ENCODE assay signal across 11 cellular contexts in the genomic region with DNA sequence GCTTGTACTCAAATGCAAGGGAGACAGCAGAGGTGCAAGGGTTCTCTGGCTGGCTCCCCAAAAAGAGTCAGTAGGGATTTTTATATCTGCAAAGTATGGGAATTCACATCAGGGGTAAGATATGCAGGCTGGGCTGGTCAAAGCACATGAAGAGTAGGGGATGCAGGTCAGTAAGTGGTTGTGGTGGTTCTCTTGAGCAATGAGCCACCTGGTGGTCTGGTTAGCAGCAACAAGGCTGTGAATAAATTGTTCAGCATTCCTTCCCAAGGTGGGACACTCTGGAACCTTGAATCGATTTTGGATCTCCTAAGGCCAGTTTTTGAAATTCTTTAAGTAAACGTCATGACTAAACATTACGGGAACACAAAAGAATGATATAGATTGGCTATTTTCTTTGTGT.
DNase-seq lines count a peak whose midpoint lies in the region; ATAC-seq and TF ChIP-seq lines count a peak whose summit lies in the region.
"Had no signal": no experiment of that assay in that cellular context is flagged by ENCODE, and none has a peak within 500 bp of the region (broad histone marks: within the 10 kb centered on the region; RNA-seq: fewer than 3 reads in every experiment).

No MANE protein-coding gene starts in this region.

- 57 to 65% methylated on average over 3 of the region's 3 CpGs for WGBS in GM23248 (ENCODE audit: low coverage in 1 of 2, low lambda C conversion rate in 2 of 2, missing lambda C conversion rate in 2 of 2), 2 experiments

- H3K4me3 Mint-ChIP-seq in glutamatergic neuron (ENCODE audit: unreplicated experiment): no peak overlapping the region
- H3K4me3 Mint-ChIP-seq in activated T-cell treated with anti-CD3 and anti-CD28 coated beads, Interleukin-2, amount 50 U/mL, for 72 hours: no peak overlapping the region
- H3K4me3 Mint-ChIP-seq: T-helper 2 cell treated with Interferon-gamma antibody and Interleukin-4, amounts not matched to agents 5 μg/mL and 100 μg/mL, for 36 hours had no signal

- H3K27ac Mint-ChIP-seq in glutamatergic neuron (ENCODE audit: unreplicated experiment): no peak overlapping the region
- H3K27ac Mint-ChIP-seq in activated T-cell treated with anti-CD3 and anti-CD28 coated beads, Interleukin-2, amount 50 U/mL, for 72 hours: no peak overlapping the region
- H3K27ac Mint-ChIP-seq: T-helper 2 cell treated with Interferon-gamma antibody and Interleukin-4, amounts not matched to agents 5 μg/mL and 100 μg/mL, for 36 hours had no signal

- no peaks in the 10 kb centered on the region for H3K36me3 ChIP-seq in GM23248 (ENCODE audit: low read depth)
- H3K36me3 ChIP-seq in RWPE2 (ENCODE audit: low read depth): no peaks in the 10 kb centered on the region
- H3K36me3 ChIP-seq: transverse colon had no signal

- no peak overlapping the region for H3K9ac ChIP-seq in GM23248

- no peak overlapping the region for H3K27ac ChIP-seq in GM23248
- no peak overlapping the region for H3K27ac ChIP-seq in RWPE2 (ENCODE audit: poor library complexity, severe bottlenecking)
- H3K27ac ChIP-seq: transverse colon had no signal

- H3K9me2 ChIP-seq in GM23248 (ENCODE audit: insufficient read depth): no peaks in the 10 kb centered on the region

- H3K27me3 Mint-ChIP-seq in glutamatergic neuron (ENCODE audit: unreplicated experiment): peaks cover 2% of the 10 kb centered on the region
- H3K27me3 Mint-ChIP-seq in activated T-cell treated with anti-CD3 and anti-CD28 coated beads, Interleukin-2, amount 50 U/mL, for 72 hours (ENCODE audit: low read depth): no peaks in the 10 kb centered on the region

- H3K9me3 Mint-ChIP-seq in glutamatergic neuron (ENCODE audit: unreplicated experiment): no peaks in the 10 kb centered on the region
- H3K9me3 Mint-ChIP-seq in activated T-cell treated with anti-CD3 and anti-CD28 coated beads, Interleukin-2, amount 50 U/mL, for 72 hours: peaks cover 4 to 10% of the 10 kb centered on the region in 2 donors

- no peaks in the 10 kb centered on the region for H3K36me3 Mint-ChIP-seq in glutamatergic neuron (ENCODE audit: unreplicated experiment)
- no peaks in the 10 kb centered on the region for H3K36me3 Mint-ChIP-seq in activated T-cell treated with anti-CD3 and anti-CD28 coated beads, Interleukin-2, amount 50 U/mL, for 72 hours (ENCODE audit: insufficient read depth in 2 of 2)

- in situ Hi-C loops in ACHN (cut with HindIII; ENCODE audit: low pct_ligation_motif_present, low pct_unique_long_range_greater_than_20kb, low sequenced_read_pairs) (no loop called here), GM23248 (cut with MboI) (no loop called here)

- H3K27me3 ChIP-seq in GM23248 (replicated peaks; ENCODE audit: insufficient read depth): no peaks in the 10 kb centered on the region
- H3K27me3 ChIP-seq in RWPE2 (ENCODE audit: insufficient read depth, poor library complexity, severe bottlenecking): no peaks in the 10 kb centered on the region
- H3K27me3 ChIP-seq: transverse colon had no signal

- no peaks in the 10 kb centered on the region for H3K79me2 ChIP-seq in GM23248 (ENCODE audit: insufficient read depth)

- H3K4me1 Mint-ChIP-seq in glutamatergic neuron (ENCODE audit: low read depth, unreplicated experiment): peaks cover 5% of the 10 kb centered on the region
- H3K4me1 Mint-ChIP-seq in activated T-cell treated with anti-CD3 and anti-CD28 coated beads, Interleukin-2, amount 50 U/mL, for 72 hours (ENCODE audit: low read depth): no peaks in the 10 kb centered on the region

- H3F3A ChIP-seq in GM23248 (ENCODE audit: insufficient read depth): no peaks in the 10 kb centered on the region

- H3K4me1 ChIP-seq in GM23248 (ENCODE audit: insufficient read depth) (no peaks in the 10 kb centered on the region), RWPE2 (ENCODE audit: insufficient read depth, poor library complexity, severe bottlenecking) (no peaks in the 10 kb centered on the region)
- H3K4me1 ChIP-seq: transverse colon had no signal

- ATAC-seq in RWPE2 (ENCODE audit: low read depth) (peak; percentile 60; the same call in 2 of the 3 replicates), GM19035 (IDR thresholded peaks at IDR 0.05; ENCODE audit: unreplicated experiment) (no peak)
- no peak for ATAC-seq in activated T-cell treated with anti-CD3 and anti-CD28 coated beads, Interleukin-2, amount 50 U/mL, for 72 hours (replicated peaks in 1 of 2)

- H3K9me3 ChIP-seq in GM23248 (ENCODE audit: low read depth) (no peaks in the 10 kb centered on the region), RWPE2 (ENCODE audit: severe bottlenecking) (no peaks in the 10 kb centered on the region)
- H3K9me3 ChIP-seq: transverse colon had no signal

- H4K20me1 ChIP-seq in GM23248 (ENCODE audit: insufficient read depth): no peaks in the 10 kb centered on the region

- DNase-seq in ACHN (peak; percentile 37), GM23248 (peak; percentile 17), RWPE2 (ENCODE audit: low spot score) (no peak), glutamatergic neuron (peak; percentile 14)
- no peak for DNase-seq in activated CD8-positive, alpha-beta memory T cell treated with anti-CD3 and anti-CD28 coated beads, Interleukin-2, amount 50 U/mL, for 4 hours
- no peak for DNase-seq in activated T-cell treated with anti-CD3 and anti-CD28 coated beads, Interleukin-2, amount 50 U/mL, for 72 hours
- DNase-seq in stimulated activated CD4-positive, alpha-beta T cell treated with anti-CD3 and anti-CD28 coated beads, Interleukin-1b, Interleukin-23, amount 100 ng/mL, for 48 hours: no peak
- DNase-seq: activated T-cell treated with anti-CD3 and anti-CD28 coated beads, Interleukin-2, amount 50 U/mL, for 1 hour; transverse colon had no signal

- H3K4me2 ChIP-seq in GM23248 (ENCODE audit: unreplicated experiment): no peak overlapping the region

- TF ChIP-seq CTCF in RWPE2 (IDR thresholded peaks at IDR 0.05; ENCODE audit: poor library complexity, severe bottlenecking) (peak; percentile 25), glutamatergic neuron (IDR thresholded peaks at IDR 0.05; ENCODE audit: partially characterized antibody, unreplicated experiment) (no peak)

- H2AFZ ChIP-seq in GM23248: no peak overlapping the region

- H3K4me3 ChIP-seq in GM23248 (no peak overlapping the region), RWPE2 (ENCODE audit: severe bottlenecking) (no peak overlapping the region)
- H3K4me3 ChIP-seq: transverse colon had no signal

Comparison
In these comparisons a context has a peak if more than half of its experiments do, and no peak if none do; other contexts are left out.
1. DNase-seq: peak in ACHN (single experiment), GM23248 (single experiment) and glutamatergic neuron (single experiment); none in RWPE2 (single experiment), activated CD8-positive, alpha-beta memory T cell treated with anti-CD3 and anti-CD28 coated beads, Interleukin-2, amount 50 U/mL, for 4 hours (single experiment), activated T-cell treated with anti-CD3 and anti-CD28 coated beads, Interleukin-2, amount 50 U/mL, for 72 hours (0 of 2) and stimulated activated CD4-positive, alpha-beta T cell treated with anti-CD3 and anti-CD28 coated beads, Interleukin-1b, Interleukin-23, amount 100 ng/mL, for 48 hours (single experiment).